Comparison of ENCODE assay signal across 11 cellular contexts in genomic region chr20:48286571-48287551, GRCh38.
DNase-seq lines count a peak whose midpoint lies in the region; ATAC-seq and TF ChIP-seq lines count a peak whose summit lies in the region.
"Had no signal": no experiment of that assay in that cellular context is flagged by ENCODE, and none has a peak within 500 bp of the region (broad histone marks: within the 10 kb centered on the region; RNA-seq: fewer than 3 reads in every experiment).

No MANE protein-coding gene starts in this region.

- H3K27me3 ChIP-seq in GM23248 (replicated peaks; ENCODE audit: insufficient read depth) (peaks cover 22% of the 10 kb centered on the region), ascending aorta (no peaks in the 10 kb centered on the region), layer of hippocampus (ENCODE audit: control insufficient read depth, insufficient read depth, low read length) (no peaks in the 10 kb centered on the region), spleen (replicated peaks in 1 of 7) (peaks cover 0 to 20% (median 0%) of the 10 kb centered on the region in 7 donors)
- H3K27me3 ChIP-seq: foreskin keratinocyte, MG63 had no signal

- no peaks in the 10 kb centered on the region for H3K36me3 Mint-ChIP-seq in progenitor cell of endocrine pancreas (ENCODE audit: insufficient read depth)
- no peaks in the 10 kb centered on the region for H3K36me3 Mint-ChIP-seq in activated CD4-positive, alpha-beta T cell treated with anti-CD3 and anti-CD28 coated beads for 36 hours (ENCODE audit: low read depth)
- H3K36me3 Mint-ChIP-seq: CD4-positive, alpha-beta memory T cell had no signal

- no peaks in the 10 kb centered on the region for H3K79me2 ChIP-seq in GM23248 (ENCODE audit: insufficient read depth)

- no peak for ATAC-seq in activated CD4-positive, alpha-beta T cell treated with anti-CD3 and anti-CD28 coated beads for 36 hours
- ATAC-seq in HG03460 (IDR thresholded peaks at IDR 0.05; ENCODE audit: unreplicated experiment) = no peak
- ATAC-seq: foreskin keratinocyte had no signal

- H3K9me3 ChIP-seq in GM23248 (ENCODE audit: low read depth) = no peaks in the 10 kb centered on the region
- no peaks in the 10 kb centered on the region for H3K9me3 ChIP-seq in ascending aorta
- no peaks in the 10 kb centered on the region for H3K9me3 ChIP-seq in spleen
- H3K9me3 ChIP-seq: MG63 had no signal

- no peak overlapping the region for H3K4me3 Mint-ChIP-seq in progenitor cell of endocrine pancreas (ENCODE audit: low read depth)
- H3K4me3 Mint-ChIP-seq in activated CD4-positive, alpha-beta T cell treated with anti-CD3 and anti-CD28 coated beads for 36 hours = no peak overlapping the region
- H3K4me3 Mint-ChIP-seq: CD4-positive, alpha-beta memory T cell had no signal

- H3K4me1 Mint-ChIP-seq in progenitor cell of endocrine pancreas (ENCODE audit: low read depth) = peaks cover 36% of the 10 kb centered on the region
- H3K4me1 Mint-ChIP-seq in activated CD4-positive, alpha-beta T cell treated with anti-CD3 and anti-CD28 coated beads for 36 hours = no peaks in the 10 kb centered on the region
- H3K4me1 Mint-ChIP-seq: CD4-positive, alpha-beta memory T cell had no signal

- H3K27ac Mint-ChIP-seq in progenitor cell of endocrine pancreas = peak overlapping the region; percentile 88
- H3K27ac Mint-ChIP-seq in activated CD4-positive, alpha-beta T cell treated with anti-CD3 and anti-CD28 coated beads for 36 hours = no peak overlapping the region
- H3K27ac Mint-ChIP-seq: CD4-positive, alpha-beta memory T cell had no signal

- H3K9me3 Mint-ChIP-seq in progenitor cell of endocrine pancreas (ENCODE audit: low read depth) = peaks cover 4% of the 10 kb centered on the region
- no peaks in the 10 kb centered on the region for H3K9me3 Mint-ChIP-seq in activated CD4-positive, alpha-beta T cell treated with anti-CD3 and anti-CD28 coated beads for 36 hours (ENCODE audit: low read depth)
- H3K9me3 Mint-ChIP-seq: CD4-positive, alpha-beta memory T cell had no signal

- POLR2A ChIA-PET in activated CD4-positive, alpha-beta T cell treated with anti-CD3 and anti-CD28 coated beads for 36 hours (lab: Charles Lee) = no interaction called here

- peaks cover 10% of the 10 kb centered on the region for H3K27me3 Mint-ChIP-seq in progenitor cell of endocrine pancreas
- H3K27me3 Mint-ChIP-seq in activated CD4-positive, alpha-beta T cell treated with anti-CD3 and anti-CD28 coated beads for 36 hours = peaks cover 9% of the 10 kb centered on the region

- H4K20me1 ChIP-seq in GM23248 (ENCODE audit: insufficient read depth) = no peaks in the 10 kb centered on the region

- TF ChIP-seq CTCF in ascending aorta (IDR thresholded peaks at IDR 0.05) (no peak), progenitor cell of endocrine pancreas (IDR thresholded peaks at IDR 0.05; ENCODE audit: unreplicated experiment) (no peak), spleen (IDR thresholded peaks at IDR 0.05 in 8 of 11, conservative IDR thresholded peaks at IDR 0.05 in 3 of 11) (no peak)

- no peak overlapping the region for H3K9ac ChIP-seq in GM23248

- in situ Hi-C loops in GM23248 (cut with MboI) = loop anchor here (10.0 kb wide), 1 partner anchor 62 kb away; no protein-coding TSS in a partner anchor

- intact Hi-C loops in ascending aorta (cut with DNase I) = no loop called here
- intact Hi-C loops in spleen (cut with DNase I; ENCODE audit: low total_unique reads) = no loop called here
- intact Hi-C loops in activated CD4-positive, alpha-beta T cell treated with anti-CD3 and anti-CD28 coated beads for 36 hours (cut with DNase I, micrococcal nuclease) = no loop called here

- H3K9me2 ChIP-seq in GM23248 (ENCODE audit: insufficient read depth) = no peaks in the 10 kb centered on the region

- H3K4me2 ChIP-seq in GM23248 (ENCODE audit: unreplicated experiment) = no peak overlapping the region

- DNase-seq in GM23248 (peak; percentile 21), ascending aorta (ENCODE audit: low spot score in 2 of 2) (no peak), progenitor cell of endocrine pancreas (ENCODE audit: low spot score, unreplicated experiment) (no peak), spleen (no peak)
- no peak for DNase-seq in activated CD4-positive, alpha-beta T cell treated with anti-CD3 and anti-CD28 coated beads for 36 hours
- DNase-seq in effector CD4-positive, alpha-beta T cell = no peak
- DNase-seq: CD4-positive, alpha-beta memory T cell; foreskin keratinocyte; MG63 had no signal

- H3F3A ChIP-seq in GM23248 (ENCODE audit: insufficient read depth) = no peaks in the 10 kb centered on the region

- TF ChIP-seq POLR2A in spleen (IDR thresholded peaks at IDR 0.05) = no peak

- WGBS in GM23248 (ENCODE audit: low coverage in 1 of 2, low lambda C conversion rate in 2 of 2, missing lambda C conversion rate in 2 of 2), 2 experiments = 43 to 57% methylated on average over 9 of the region's 9 CpGs
- 42 to 59% (median 51%) methylated on average over 9 of the region's 9 CpGs for WGBS in spleen, 5 donors

- CTCF ChIA-PET in activated CD4-positive, alpha-beta T cell treated with anti-CD3 and anti-CD28 coated beads for 36 hours (lab: Charles Lee) = no interaction called here

- H3K4me1 ChIP-seq in GM23248 (ENCODE audit: insufficient read depth) (peaks cover 23% of the 10 kb centered on the region), ascending aorta (peaks cover 8 to 33% of the 10 kb centered on the region in 2 donors), spleen (peaks cover 5 to 17% (median 10%) of the 10 kb centered on the region in 6 donors)
- H3K4me1 ChIP-seq: foreskin keratinocyte had no signal

- no peaks in the 10 kb centered on the region for H3K36me3 ChIP-seq in GM23248 (ENCODE audit: low read depth)
- no peaks in the 10 kb centered on the region for H3K36me3 ChIP-seq in ascending aorta
- H3K36me3 ChIP-seq in spleen = no peaks in the 10 kb centered on the region
- H3K36me3 ChIP-seq: MG63 had no signal

- H3K27ac ChIP-seq in GM23248 (no peak overlapping the region), ascending aorta (peak overlapping the region; percentile 69 to 80), layer of hippocampus (ENCODE audit: low read depth, low read length) (peak overlapping the region; percentile 78), spleen (peak overlapping the region in 4 of 8 donors; percentile 11 to 31 (median 30))
- H3K27ac ChIP-seq: foreskin keratinocyte had no signal

- H2AFZ ChIP-seq in GM23248 = no peak overlapping the region

- no peak overlapping the region for H3K4me3 ChIP-seq in GM23248
- H3K4me3 ChIP-seq in ascending aorta = no peak overlapping the region
- H3K4me3 ChIP-seq in spleen = no peak overlapping the region
- H3K4me3 ChIP-seq: MG63 had no signal
